In genomic region chr1:63924600-63924999, GRCh38 we compare ENCODE assay signal across 1 cellular context.
TF ChIP-seq lines count a peak whose summit lies in the region.

No MANE protein-coding gene starts in this region.

TF ChIP-seq in H1, 55 proteins besides CTCF, POLR2A, EP300 and RAD21:
- TF ChIP-seq TAF7 (optimal IDR thresholded peaks at IDR 0.05; ENCODE audit: borderline replicate concordance, low read depth, low read length) (no peak), TAF1 (IDR thresholded peaks at IDR 0.05; ENCODE audit: low read depth, low read length) (no peak), POLR2AphosphoS5 (IDR thresholded peaks at IDR 0.05; ENCODE audit: low read depth, low read length) (no peak), SIRT6 (IDR thresholded peaks at IDR 0.05; ENCODE audit: low read length) (no peak), BCL11A (IDR thresholded peaks at IDR 0.05; ENCODE audit: low read depth in 2 of 2, low read length in 2 of 2) (no peak), YY1 (IDR thresholded peaks at IDR 0.05; ENCODE audit: low read depth, low read length) (no peak), CEBPB (IDR thresholded peaks at IDR 0.05; ENCODE audit: low read depth, low read length) (no peak), HDAC2 (IDR thresholded peaks at IDR 0.05; ENCODE audit: borderline replicate concordance in 1 of 2, low read depth in 2 of 2, low read length in 2 of 2) (no peak), TCF12 (IDR thresholded peaks at IDR 0.05; ENCODE audit: low read depth, low read length) (no peak), CHD2 (IDR thresholded peaks at IDR 0.05; ENCODE audit: low read length) (no peak), MAX (IDR thresholded peaks at IDR 0.05) (no peak), KDM1A (IDR thresholded peaks at IDR 0.05; ENCODE audit: borderline replicate concordance, low read length) (no peak), SIX5 (IDR thresholded peaks at IDR 0.05; ENCODE audit: low read depth, low read length) (no peak), RNF2 (IDR thresholded peaks at IDR 0.05; ENCODE audit: borderline replicate concordance, low read depth, low read length, missing control alignments, poor library complexity, severe bottlenecking) (no peak), BACH1 (IDR thresholded peaks at IDR 0.05; ENCODE audit: low read length) (no peak), HDAC6 (IDR thresholded peaks at IDR 0.05; ENCODE audit: low read depth, low read length) (no peak)
